Comparison of ENCODE assay signal across 9 cellular contexts in genomic region chr1:68049941-68050878, GRCh38. TPM values are rescaled to one million over a fixed set of nuclear protein-coding genes. Genes with fewer than 3 reads are reported as not detected.
A peak's percentile ranks its signal among the peaks of the same experiment; 100 is the strongest.
DNase-seq lines count a peak whose midpoint lies in the region; FAIRE-seq and TF ChIP-seq lines count a peak whose summit lies in the region.
"Had no signal": no experiment of that assay in that cellular context is flagged by ENCODE, and none has a peak within 500 bp of the region (broad histone marks: within the 10 kb centered on the region; RNA-seq: fewer than 3 reads in every experiment).

A gene with protein sequence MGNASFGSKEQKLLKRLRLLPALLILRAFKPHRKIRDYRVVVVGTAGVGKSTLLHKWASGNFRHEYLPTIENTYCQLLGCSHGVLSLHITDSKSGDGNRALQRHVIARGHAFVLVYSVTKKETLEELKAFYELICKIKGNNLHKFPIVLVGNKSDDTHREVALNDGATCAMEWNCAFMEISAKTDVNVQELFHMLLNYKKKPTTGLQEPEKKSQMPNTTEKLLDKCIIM (minus strand): TSS chr1:68050627. CDS start chr1:68047297, 3,330 bp downstream.

- peaks cover 9% of the 10 kb centered on the region for H3K4me1 Mint-ChIP-seq in endodermal cell
- peaks cover 9% of the 10 kb centered on the region for H3K4me1 Mint-ChIP-seq in mesothelial cell of epicardium

- H3K27ac Mint-ChIP-seq in endodermal cell = no peak within 1 kb of the TSS
- no peak within 1 kb of the TSS for H3K27ac Mint-ChIP-seq in mesothelial cell of epicardium

- peaks cover 48% of the 10 kb centered on the region for H3K27me3 ChIP-seq in endodermal cell (ENCODE audit: control insufficient read depth, insufficient read depth, low read length, poor library complexity, severe bottlenecking)

- no peaks in the 10 kb centered on the region for H3K4me1 ChIP-seq in endodermal cell (ENCODE audit: control insufficient read depth, insufficient read depth, low read length)
- H3K4me1 ChIP-seq: BE2C had no signal

- no peak for FAIRE-seq in urothelium cell line (lab: Jason Lieb, UNC)

- H3K9me3 Mint-ChIP-seq in endodermal cell (no peaks in the 10 kb centered on the region), mesothelial cell of epicardium (no peaks in the 10 kb centered on the region)

- H3K9ac ChIP-seq in endodermal cell (ENCODE audit: extremely low read depth, low read length, poor library complexity, severe bottlenecking) = no peak within 1 kb of the TSS

- H3K36me3 Mint-ChIP-seq in endodermal cell (ENCODE audit: low read depth) (no peaks in the 10 kb centered on the region), mesothelial cell of epicardium (no peaks in the 10 kb centered on the region)

- no peaks in the 10 kb centered on the region for H3K9me3 ChIP-seq in endodermal cell (ENCODE audit: control insufficient read depth, low read length)
- H3K9me3 ChIP-seq: BE2C had no signal

- no peaks in the 10 kb centered on the region for H3K36me3 ChIP-seq in endodermal cell (ENCODE audit: control insufficient read depth, insufficient read depth, low read length)
- H3K36me3 ChIP-seq: BE2C had no signal

- H3K27me3 Mint-ChIP-seq in endodermal cell (ENCODE audit: insufficient read depth) (peaks cover 59% of the 10 kb centered on the region), mesothelial cell of epicardium (ENCODE audit: low read depth) (peaks cover 30% of the 10 kb centered on the region)

- peak; percentile 0 for DNase-seq in SIG-M5 treated with dmso at 0.1 percent for 504 hours (lab: John Stamatoyannopoulos, UW; ENCODE audit: unreplicated experiment)
- DNase-seq in SIG-M5 (lab: John Stamatoyannopoulos, UW) = no peak
- peak; percentile 55 for DNase-seq in endodermal cell
- no peak for DNase-seq in mesothelial cell of epicardium (ENCODE audit: low spot score in 2 of 2, unreplicated experiment in 2 of 2)
- peak; percentile 52 for DNase-seq in urothelium cell line (ENCODE audit: low spot score)
- DNase-seq in activated CD4-positive, alpha-beta T cell treated with anti-CD3 and anti-CD28 coated beads for 4 hours = no peak
- DNase-seq in NK-92 treated with Interleukin-12 subunit alpha and Interleukin-12 subunit beta, amount 100 ng/mL, for 24 hours (lab: John Stamatoyannopoulos, UW) = no peak
- DNase-seq in COR-L47 (lab: John Stamatoyannopoulos, UW) = no peak
- DNase-seq: BE2C had no signal

- peak within 1 kb of the TSS; percentile 70 for H3K4me3 ChIP-seq in endodermal cell (ENCODE audit: low read length)

- peak within 1 kb of the TSS; percentile 42 for H3K4me3 Mint-ChIP-seq in endodermal cell
- H3K4me3 Mint-ChIP-seq in mesothelial cell of epicardium = peak within 1 kb of the TSS; percentile 71

- WGBS in endodermal cell (ENCODE audit: insufficient coverage in 1 of 2, insufficient read length in 1 of 2), 2 experiments = 52 to 60% methylated on average over 29 to 45 of the region's 45 CpGs

- no peak for TF ChIP-seq CTCF in endodermal cell (conservative IDR thresholded peaks at IDR 0.05)
- TF ChIP-seq CTCF in mesothelial cell of epicardium (IDR thresholded peaks at IDR 0.05; ENCODE audit: unreplicated experiment) = no peak

- no peak within 1 kb of the TSS for H3K27ac ChIP-seq in endodermal cell (ENCODE audit: low read depth, low read length)

RNA-seq across cellular contexts. Expression of the gene that starts here (rescaled TPM):
- total RNA-seq in endodermal cell (under 1 TPM; 0.35 to 0.84 TPM), mesothelial cell of epicardium (1.6 to 2.5 TPM (median 2.0 TPM) in 3 replicates)
- 1.3 TPM for polyA plus RNA-seq in endodermal cell (2013, experiment 1 of 2)
- 2.2 TPM for polyA plus RNA-seq in endodermal cell (2013, experiment 2 of 2)

Comparison
In these comparisons a context has a peak if more than half of its experiments do, and no peak if none do; other contexts are left out.
1. DNase-seq: peak in SIG-M5 treated with dmso at 0.1 percent for 504 hours (single experiment), endodermal cell (single experiment) and urothelium cell line (single experiment); none in SIG-M5 (single experiment), mesothelial cell of epicardium (0 of 2), activated CD4-positive, alpha-beta T cell treated with anti-CD3 and anti-CD28 coated beads for 4 hours (0 of 2), NK-92 treated with Interleukin-12 subunit alpha and Interleukin-12 subunit beta, amount 100 ng/mL, for 24 hours (single experiment) and COR-L47 (single experiment).